13 cellular contexts compared by ENCODE assay signal in the genomic region with DNA sequence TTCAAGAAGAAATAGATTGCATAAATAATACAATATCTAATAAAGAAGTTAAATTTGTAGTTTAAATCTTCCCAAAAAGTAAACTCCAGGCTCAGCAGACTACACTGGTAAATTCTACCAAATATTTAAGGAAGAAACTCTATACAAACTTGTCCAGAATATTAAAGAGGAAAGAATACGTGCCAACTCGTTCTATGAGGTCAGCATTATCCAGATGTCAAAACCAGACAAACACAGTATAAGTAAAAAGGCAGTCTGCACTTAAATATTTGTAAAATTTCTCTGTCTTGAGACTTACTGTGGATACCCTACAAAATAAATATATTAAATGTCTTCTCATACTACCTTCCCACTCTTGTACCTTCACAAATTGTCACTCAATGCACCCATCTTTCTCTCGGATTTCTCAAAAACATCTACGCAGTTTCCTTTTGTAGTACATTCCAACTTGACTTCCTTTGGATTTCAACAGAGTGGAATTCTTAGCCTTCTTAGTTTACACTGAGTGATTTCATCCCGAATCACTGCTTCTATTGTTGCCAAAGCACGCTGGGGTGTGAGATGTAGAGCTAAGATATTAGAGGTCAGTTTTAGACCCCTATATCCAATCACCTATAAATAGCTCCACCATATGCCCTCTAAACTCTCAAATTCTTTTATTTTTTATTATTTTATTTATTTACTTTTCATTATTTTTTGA.
DNase-seq lines count a peak whose midpoint lies in the region; ATAC-seq, FAIRE-seq and TF ChIP-seq lines count a peak whose summit lies in the region.
"Had no signal": no experiment of that assay in that cellular context is flagged by ENCODE, and none has a peak within 500 bp of the region (broad histone marks: within the 10 kb centered on the region; RNA-seq: fewer than 3 reads in every experiment).

No MANE protein-coding gene starts in this region.

- H3K36me3 ChIP-seq in ascending aorta (no peaks in the 10 kb centered on the region), sigmoid colon (no peaks in the 10 kb centered on the region)

- no peaks in the 10 kb centered on the region for H3K27me3 Mint-ChIP-seq in activated CD4-positive, alpha-beta T cell treated with anti-CD3 and anti-CD28 coated beads for 36 hours
- H3K27me3 Mint-ChIP-seq: memory B cell had no signal

- H3K27me3 ChIP-seq in ascending aorta = no peaks in the 10 kb centered on the region
- no peaks in the 10 kb centered on the region for H3K27me3 ChIP-seq in sigmoid colon
- H3K27me3 ChIP-seq: spleen had no signal

- 72 to 79% methylated on average over 6 of the region's 6 CpGs for WGBS in sigmoid colon, 2 donors

- intact Hi-C loops in ascending aorta (cut with DNase I) (loop anchor here (10.0 kb wide), 1 partner anchor 206 kb away; no protein-coding TSS in a partner anchor), sigmoid colon (cut with DNase I) (loop anchor here (5.0 kb wide), 1 partner anchor 72 kb away; a partner anchor contains a TSS)
- intact Hi-C loops in activated CD4-positive, alpha-beta T cell treated with anti-CD3 and anti-CD28 coated beads for 36 hours (cut with DNase I, micrococcal nuclease) = no loop called here

- TF ChIP-seq CTCF in ascending aorta (IDR thresholded peaks at IDR 0.05) (no peak), sigmoid colon (IDR thresholded peaks at IDR 0.05) (no peak)

- peaks cover 34% of the 10 kb centered on the region for H3K36me3 Mint-ChIP-seq in activated CD4-positive, alpha-beta T cell treated with anti-CD3 and anti-CD28 coated beads for 36 hours (ENCODE audit: low read depth)

- TF ChIP-seq EP300 in sigmoid colon (IDR thresholded peaks at IDR 0.05) = no peak

- H3K9me3 ChIP-seq in ascending aorta (no peaks in the 10 kb centered on the region), sigmoid colon (no peaks in the 10 kb centered on the region)

- CTCF ChIA-PET in activated CD4-positive, alpha-beta T cell treated with anti-CD3 and anti-CD28 coated beads for 36 hours (lab: Charles Lee) = no interaction called here

- peaks cover 16% of the 10 kb centered on the region for H3K9me3 Mint-ChIP-seq in activated CD4-positive, alpha-beta T cell treated with anti-CD3 and anti-CD28 coated beads for 36 hours (ENCODE audit: low read depth)

- H3K4me3 ChIP-seq in ascending aorta (peak overlapping the region in 1 of 2 donors; percentile 16), sigmoid colon (peak overlapping the region; percentile 1 to 29 (median 14))
- H3K4me3 ChIP-seq: spleen had no signal

- no peaks in the 10 kb centered on the region for H3K4me1 Mint-ChIP-seq in activated CD4-positive, alpha-beta T cell treated with anti-CD3 and anti-CD28 coated beads for 36 hours

- H3K27ac Mint-ChIP-seq in activated CD4-positive, alpha-beta T cell treated with anti-CD3 and anti-CD28 coated beads for 36 hours = no peak overlapping the region
- H3K27ac Mint-ChIP-seq: activated naive CD4-positive, alpha-beta T cell treated with anti-CD3 and anti-CD28 coated beads, Interleukin-2, amount 50 U/mL, for 72 hours; memory B cell had no signal

- no peak for FAIRE-seq in H54 (lab: Jason Lieb, UNC)

- H3K4me1 ChIP-seq in ascending aorta = no peaks in the 10 kb centered on the region
- peaks cover 0 to 32% (median 13%) of the 10 kb centered on the region in 4 donors for H3K4me1 ChIP-seq in sigmoid colon
- H3K4me1 ChIP-seq: spleen had no signal

- no peak for ATAC-seq in activated CD4-positive, alpha-beta T cell treated with anti-CD3 and anti-CD28 coated beads for 36 hours
- ATAC-seq in GM19455 (IDR thresholded peaks at IDR 0.05; ENCODE audit: unreplicated experiment) (no peak), HG03521 (IDR thresholded peaks at IDR 0.05; ENCODE audit: unreplicated experiment) (no peak), esophagus mucosa (no peak)
- ATAC-seq: activated naive CD4-positive, alpha-beta T cell treated with anti-CD3 and anti-CD28 coated beads, Interleukin-2, amount 50 U/mL, for 72 hours had no signal

- DNase-seq in H54 (ENCODE audit: insufficient read length, low spot score) = peak; percentile 2
- DNase-seq in ascending aorta (ENCODE audit: low spot score in 2 of 2) = no peak
- DNase-seq in glomerular visceral epithelial cell (ENCODE audit: extremely low spot score) = peak; percentile 5
- no peak for DNase-seq in sigmoid colon
- no peak for DNase-seq in activated CD4-positive, alpha-beta T cell treated with anti-CD3 and anti-CD28 coated beads for 36 hours
- DNase-seq: activated CD4-positive, alpha-beta T cell treated with anti-CD3 and anti-CD28 coated beads, Interleukin-2, amount 50 U/mL, for 4 hours; NCI-H524 treated with DMSO at 0.1 percent for 48 hours; spleen had no signal

- POLR2A ChIA-PET in activated CD4-positive, alpha-beta T cell treated with anti-CD3 and anti-CD28 coated beads for 36 hours (lab: Charles Lee) = no interaction called here

- H3K27ac ChIP-seq in ascending aorta (peak overlapping the region; percentile 51 to 55), sigmoid colon (peak overlapping the region in 3 of 4 donors; percentile 64 to 82 (median 78))
- H3K27ac ChIP-seq: spleen had no signal

- TF ChIP-seq POLR2A in H54 (IDR thresholded peaks at IDR 0.05; ENCODE audit: low read depth, low read length) = no peak
- TF ChIP-seq POLR2A in sigmoid colon (IDR thresholded peaks at IDR 0.05) = no peak

- H3K4me3 Mint-ChIP-seq in activated CD4-positive, alpha-beta T cell treated with anti-CD3 and anti-CD28 coated beads for 36 hours = no peak overlapping the region
- H3K4me3 Mint-ChIP-seq: memory B cell had no signal

Comparison
In these comparisons a context has a peak if more than half of its experiments do, and no peak if none do; other contexts are left out.
1. DNase-seq: peak in H54 (single experiment) and glomerular visceral epithelial cell (single experiment); none in ascending aorta (0 of 2), sigmoid colon (single experiment) and activated CD4-positive, alpha-beta T cell treated with anti-CD3 and anti-CD28 coated beads for 36 hours (single experiment).
2. intact Hi-C loops: an anchor here in ascending aorta (10.0 kb wide) and sigmoid colon (5.0 kb wide); none called in activated CD4-positive, alpha-beta T cell treated with anti-CD3 and anti-CD28 coated beads for 36 hours.